Comparison of ENCODE assay signal across 23 cellular contexts in the genomic region with DNA sequence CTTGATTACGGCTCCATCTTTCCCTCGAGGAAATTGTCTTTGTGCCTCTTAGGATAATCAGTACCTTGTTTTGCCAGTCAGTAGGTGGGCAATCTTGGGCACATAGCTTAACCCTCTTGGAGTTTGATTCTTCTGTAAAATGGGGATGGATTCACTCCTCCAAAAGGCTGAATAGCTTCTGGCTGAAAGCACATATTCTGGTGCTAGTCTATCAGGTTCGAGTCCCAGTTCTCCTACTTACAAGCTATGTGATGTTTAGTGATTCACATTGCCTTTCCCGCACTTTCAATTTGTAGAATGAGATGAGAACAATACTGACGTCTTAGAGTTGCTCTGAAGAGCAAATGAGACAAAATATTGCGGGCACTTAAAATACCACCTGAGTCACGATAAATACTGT. TPM values are rescaled to one million over a fixed set of nuclear protein-coding genes. Genes with fewer than 3 reads are reported as not detected.
A peak's percentile ranks its signal among the peaks of the same experiment; 100 is the strongest.
DNase-seq lines count a peak whose midpoint lies in the region; ATAC-seq, FAIRE-seq and TF ChIP-seq lines count a peak whose summit lies in the region.
"Had no signal": no experiment of that assay in that cellular context is flagged by ENCODE, and none has a peak within 500 bp of the region (broad histone marks: within the 10 kb centered on the region; RNA-seq: fewer than 3 reads in every experiment).

No MANE protein-coding gene starts in this region.

- H3F3A ChIP-seq in smooth muscle cell (ENCODE audit: low read depth): peaks cover 30% of the 10 kb centered on the region

- in situ Hi-C loops in HepG2 (cut with HindIII; ENCODE audit: extremely low pct_ligation_motif_present, low pct_unique_long_range_greater_than_20kb) (loop anchor here (5.0 kb wide), 1 partner anchor 576 kb away; no protein-coding TSS in a partner anchor), brain microvascular endothelial cell (cut with HindIII; ENCODE audit: low pct_ligation_motif_present, low sequenced_read_pairs) (no loop called here)

- no peak for TF ChIP-seq RAD21 in HepG2 (CRISPR knock-in tag; IDR thresholded peaks at IDR 0.05)

- H3K27ac ChIP-seq in HepG2 (ENCODE audit: extremely low read length, insufficient read depth, low read length) (no peak overlapping the region), right lobe of liver (no peak overlapping the region), brain microvascular endothelial cell (no peak overlapping the region), smooth muscle cell (ENCODE audit: low read depth) (peak overlapping the region; percentile 0)

- CTCF ChIA-PET in HepG2 (lab: Yijun Ruan, JAX; ENCODE audit: low intra/inter-chr PET ratio, low total read pairs): no interaction called here

- ATAC-seq in HepG2 (peak; percentile 4), right lobe of liver (no peak), HG03175 (IDR thresholded peaks at IDR 0.05; ENCODE audit: unreplicated experiment) (no peak)
- ATAC-seq: CD8-positive, alpha-beta T cell; Right ventricle myocardium inferior had no signal

- H3K79me2 ChIP-seq in HepG2 (ENCODE audit: insufficient read depth, low read length) (no peaks in the 10 kb centered on the region), smooth muscle cell (ENCODE audit: low read depth) (no peaks in the 10 kb centered on the region)

- POLR2A ChIA-PET in HepG2 (lab: Yijun Ruan, JAX): no interaction called here

- H2AFZ ChIP-seq in HepG2 (ENCODE audit: low read length): no peak overlapping the region
- no peak overlapping the region for H2AFZ ChIP-seq in smooth muscle cell (ENCODE audit: low read depth)

- peaks cover 9% of the 10 kb centered on the region; the same call in 1 of the 2 replicates for H4K20me1 ChIP-seq in HepG2 (ENCODE audit: insufficient read depth, low read length)
- peaks cover 39% of the 10 kb centered on the region for H4K20me1 ChIP-seq in smooth muscle cell (ENCODE audit: low read depth)

- no TSS peak for BruUV-seq in HepG2 (replicated peaks; lab: Mats Ljungman, UMichigan)

- intact Hi-C loops in HepG2 (cut with micrococcal nuclease; ENCODE audit: unreplicated experiment): no loop called here
- intact Hi-C loops in right lobe of liver (cut with DNase I): no loop called here

- no peak for FAIRE-seq in HepG2 (lab: Jason Lieb, UNC)
- FAIRE-seq: H1, HTR-8/SVneo had no signal

- H3K4me3 ChIP-seq in HepG2 (replicated peaks in 1 of 3; ENCODE audit: insufficient read depth in 1 of 3, low read depth in 2 of 3, low read length in 3 of 3): no peak overlapping the region
- H3K4me3 ChIP-seq in right lobe of liver: no peak overlapping the region
- no peak overlapping the region for H3K4me3 ChIP-seq in brain microvascular endothelial cell (ENCODE audit: low read depth, low read length)
- no peak overlapping the region for H3K4me3 ChIP-seq in fibroblast of pulmonary artery (replicated peaks; ENCODE audit: low read depth, low read length)
- no peak overlapping the region for H3K4me3 ChIP-seq in smooth muscle cell

- H3K36me3 ChIP-seq in HepG2 (replicated peaks in 1 of 2; ENCODE audit: control insufficient read depth in 1 of 2, insufficient read depth in 2 of 2, low read length in 2 of 2) (peaks cover 0 to 5% of the 10 kb centered on the region in 2 experiments; a peak in 1 of 5 replicates), right lobe of liver (peaks cover 0 to 10% (median 5%) of the 10 kb centered on the region in 4 donors), brain microvascular endothelial cell (replicated peaks) (peaks cover 18% of the 10 kb centered on the region), smooth muscle cell (ENCODE audit: low read depth) (peaks cover 7% of the 10 kb centered on the region)

- TF ChIP-seq EP300 in HepG2 (IDR thresholded peaks at IDR 0.05; ENCODE audit: low read depth in 2 of 2, low read length in 2 of 2) (no peak), HepG2 (CRISPR knock-in tag; IDR thresholded peaks at IDR 0.05; ENCODE audit: borderline replicate concordance) (no peak)

- TF ChIP-seq POLR2A in HepG2 (IDR thresholded peaks at IDR 0.05; ENCODE audit: insufficient read depth in 1 of 2, low read depth in 2 of 2, low read length in 2 of 2) (peak in 1 of 2 experiments; percentile 29; a peak in 1 of 4 replicates), right lobe of liver (IDR thresholded peaks at IDR 0.05) (no peak)

- H3K9me3 ChIP-seq in HepG2 (ENCODE audit: low read length) (no peaks in the 10 kb centered on the region), right lobe of liver (no peaks in the 10 kb centered on the region), smooth muscle cell (replicated peaks; ENCODE audit: low read depth) (no peaks in the 10 kb centered on the region)

- WGBS in HepG2 (ENCODE audit: low lambda C conversion rate): 93% methylated on average over 7 of the region's 7 CpGs
- WGBS in right lobe of liver (ENCODE audit: insufficient coverage, low coverage, low lambda C conversion rate, missing lambda C conversion rate): 81% methylated on average over 7 of the region's 7 CpGs
- 94% methylated on average over 7 of the region's 7 CpGs for WGBS in smooth muscle cell (ENCODE audit: low lambda C conversion rate)

- no peak for TF ChIP-seq CTCF in HepG2 (CRISPR knock-in tag; IDR thresholded peaks at IDR 0.05)
- TF ChIP-seq CTCF in right lobe of liver (IDR thresholded peaks at IDR 0.05): no peak
- no peak for TF ChIP-seq CTCF in brain microvascular endothelial cell (IDR thresholded peaks at IDR 0.05; ENCODE audit: low read depth, low read length, missing control alignments)
- TF ChIP-seq CTCF in fibroblast of pulmonary artery (IDR thresholded peaks at IDR 0.05; ENCODE audit: low read length, missing control alignments): no peak
- no peak for TF ChIP-seq CTCF in smooth muscle cell (IDR thresholded peaks at IDR 0.05; ENCODE audit: borderline replicate concordance, insufficient read depth, poor library complexity, severe bottlenecking)
- no peak for TF ChIP-seq CTCF in GM10266 (IDR thresholded peaks at IDR 0.05; ENCODE audit: control insufficient read depth, insufficient read depth, low read depth, missing control alignments)

- H3K27me3 ChIP-seq in HepG2 (ENCODE audit: control insufficient read depth in 1 of 2, insufficient read depth in 2 of 2, low read length in 2 of 2): no peaks in the 10 kb centered on the region
- no peaks in the 10 kb centered on the region for H3K27me3 ChIP-seq in right lobe of liver
- no peaks in the 10 kb centered on the region for H3K27me3 ChIP-seq in brain microvascular endothelial cell (replicated peaks)
- no peaks in the 10 kb centered on the region for H3K27me3 ChIP-seq in smooth muscle cell (ENCODE audit: low read depth)

- H3K4me1 ChIP-seq in HepG2 (ENCODE audit: insufficient read depth, low read length): no peaks in the 10 kb centered on the region
- no peaks in the 10 kb centered on the region for H3K4me1 ChIP-seq in right lobe of liver
- H3K4me1 ChIP-seq in smooth muscle cell (ENCODE audit: low read depth): no peaks in the 10 kb centered on the region

- H3K9ac ChIP-seq in HepG2 (ENCODE audit: insufficient read depth, low read depth, low read length): no peak overlapping the region
- H3K9ac ChIP-seq in smooth muscle cell (ENCODE audit: low read depth): no peak overlapping the region

- H3K4me2 ChIP-seq in HepG2 (ENCODE audit: low read depth, low read length): no peak overlapping the region
- no peak overlapping the region for H3K4me2 ChIP-seq in smooth muscle cell

- DNase-seq in HepG2 (ENCODE audit: low spot score) (no peak), right lobe of liver (no peak), brain microvascular endothelial cell (peak; percentile 80), fibroblast of pulmonary artery (ENCODE audit: low read depth) (peak; percentile 73), smooth muscle cell (lab: John Stamatoyannopoulos, UW; ENCODE audit: unreplicated experiment) (no peak), GM10266 (ENCODE audit: extremely low spot score) (no peak), T-helper 2 cell (no peak)
- DNase-seq: 8988T; AML-193; C1 segment of cervical spinal cord; Calu3; CD8-positive, alpha-beta T cell; GDM1; Karpas-422; NCI-H1694 treated with DMSO at 0.1 percent for 48 hours; NCI-H2081 treated with DMSO at 0.1 percent for 48 hours; NCI-H2171 treated with DMSO at 0.1 percent for 48 hours; NCI-H524 treated with DMSO at 0.1 percent for 48 hours; NCI-H82 had no signal

TF ChIP-seq in HepG2, 621 proteins besides CTCF, POLR2A, EP300 and RAD21 (continues in another document):
- TF ChIP-seq ZNF317 (CRISPR knock-in tag; IDR thresholded peaks at IDR 0.05) (no peak), ZNF562 (CRISPR knock-in tag; IDR thresholded peaks at IDR 0.05; ENCODE audit: borderline replicate concordance) (no peak), DMAP1 (CRISPR knock-in tag; IDR thresholded peaks at IDR 0.05) (no peak), MBNL3 (CRISPR knock-in tag; conservative IDR thresholded peaks at IDR 0.05) (no peak)

RNA-seq across cellular contexts. Expression of gene ATIC, which starts 43.9 kb away (rescaled TPM):
- total RNA-seq in HepG2 (2016; rRNA removed; fragmentation: Illumina TruSeq; extraction: Trizol) (89.8 and 276 TPM in 2 replicates), right lobe of liver (10 to 100 TPM; 38.8 to 57.3 (median 43.0) TPM), smooth muscle cell (10.7 and 28.3 TPM in 2 replicates)
- 41.3 and 50.0 TPM in 2 replicates for total RNA-seq in HepG2 (2016; cell fraction: cytosol; rRNA removed; fragmentation: Illumina TruSeq; extraction: Trizol; ENCODE audit: low read depth)
- 74.0 and 293 TPM in 2 replicates for total RNA-seq in HepG2 (2016; cell fraction: insoluble cytoplasmic fraction; rRNA removed; fragmentation: Illumina TruSeq; extraction: Trizol)
- 89.3 and 106 TPM in 2 replicates for total RNA-seq in HepG2 (2016; cell fraction: membrane; rRNA removed; fragmentation: Illumina TruSeq; extraction: Trizol)
- total RNA-seq in HepG2 (2016; cell fraction: nucleus; rRNA removed; fragmentation: Illumina TruSeq; extraction: Trizol): 158 and 178 TPM in 2 replicates
- polyA plus RNA-seq in HepG2 (2011; rRNA removed) (140 and 146 TPM in 2 replicates), smooth muscle cell (67.7 and 87.3 TPM in 2 replicates)
- polyA plus RNA-seq in HepG2 (2011; cell fraction: cytosol; rRNA removed): 118 and 158 TPM in 2 replicates
- polyA plus RNA-seq in HepG2 (2011; cell fraction: nucleus; rRNA removed): 146 and 172 TPM in 2 replicates
- polyA plus RNA-seq in HepG2 (2012): 332 and 337 TPM in 2 replicates
- 84.7 and 87.1 TPM in 2 replicates for polyA plus RNA-seq in HepG2 (2016; cell fraction: cytosol; fragmentation: Illumina TruSeq; extraction: Trizol; ENCODE audit: low read depth)
- 500 and 505 TPM in 2 replicates for polyA plus RNA-seq in HepG2 (2016; cell fraction: insoluble cytoplasmic fraction; fragmentation: Illumina TruSeq; extraction: Trizol; ENCODE audit: low read depth)
- polyA plus RNA-seq in HepG2 (2016; cell fraction: membrane; fragmentation: Illumina TruSeq; extraction: Trizol; ENCODE audit: low read depth): 128 and 133 TPM in 2 replicates
- 347 and 358 TPM in 2 replicates for polyA plus RNA-seq in HepG2 (2016; cell fraction: nucleus; fragmentation: Illumina TruSeq; extraction: Trizol; ENCODE audit: insufficient read depth, low read depth)
- 138 and 191 TPM in 2 replicates for polyA minus RNA-seq in HepG2 (2011; rRNA and poly(A)+ RNA removed; ENCODE audit: low replicate concordance)
- 177 and 194 TPM in 2 replicates for polyA minus RNA-seq in HepG2 (2011; cell fraction: cytosol; rRNA and poly(A)+ RNA removed)
- 127 and 162 TPM in 2 replicates for polyA minus RNA-seq in HepG2 (2011; cell fraction: nucleus; rRNA and poly(A)+ RNA removed)

Comparison
In these comparisons a context has a peak if more than half of its experiments do, and no peak if none do; other contexts are left out.
1. DNase-seq: peak in brain microvascular endothelial cell (single experiment) and fibroblast of pulmonary artery (single experiment); none in HepG2 (single experiment), right lobe of liver (0 of 3), smooth muscle cell (single experiment), GM10266 (single experiment) and T-helper 2 cell (0 of 5).